Comparison of ENCODE assay signal across 21 cellular contexts in genomic region chr21:30329203-30329868, GRCh38. TPM values are rescaled to one million over a fixed set of nuclear protein-coding genes. Genes with fewer than 3 reads are reported as not detected.
"Had no signal": no experiment of that assay in that cellular context is flagged by ENCODE, and none has a peak within 500 bp of the region (broad histone marks: within the 10 kb centered on the region; RNA-seq: fewer than 3 reads in every experiment).

No MANE protein-coding gene starts in this region.

- H3K36me3 ChIP-seq: left ventricle myocardium inferior, thyroid gland, WERI-Rb-1 had no signal

- ATAC-seq: activated CD8-positive, alpha-beta memory T cell treated with anti-CD3 and anti-CD28 coated beads, Interleukin-2, amount 10 ng/mL, durations not matched to agents 7 days and 5 days; natural killer cell treated with Interleukin-12 subunit alpha and Interleukin-12 subunit beta and Interleukin-15 and Interleukin-18, amount 100 ng/mL, for 72 hours; stimulated activated effector memory CD8-positive, alpha-beta T cell treated with anti-CD3 and anti-CD28 coated beads, Interleukin-12 subunit alpha, Interleukin-12 subunit beta, amount 100 ng/mL, for 72 hours; T-cell had no signal

- DNase-seq: activated CD4-positive, alpha-beta memory T cell treated with anti-CD3 and anti-CD28 coated beads for 36 hours; activated CD8-positive, alpha-beta memory T cell treated with anti-CD3 and anti-CD28 coated beads, Interleukin-2, amount 10 ng/mL, durations not matched to agents 7 days and 5 days; activated naive CD4-positive, alpha-beta T cell treated with anti-CD3 and anti-CD28 coated beads, Interleukin-2, amount 10 ng/mL, durations not matched to agents 7 days and 5 days; activated T-cell treated with anti-CD3 and anti-CD28 coated beads, Interleukin-2, amount 50 U/mL, for 1 hour; endodermal cell; left ventricle myocardium inferior; T-cell; T-helper 9 cell; thyroid gland; WERI-Rb-1 had no signal

- H3K9me3 ChIP-seq: thyroid gland had no signal

- H3K4me3 ChIP-seq: left ventricle myocardium inferior, thyroid gland had no signal

- H3K27me3 ChIP-seq: thyroid gland had no signal

- H3K27ac ChIP-seq: left ventricle myocardium inferior, thyroid gland, WERI-Rb-1 had no signal

- H3K4me1 ChIP-seq: left ventricle myocardium inferior, thyroid gland had no signal

RNA-seq across cellular contexts. Expression of gene KRTAP27-1, which starts 8.2 kb away (rescaled TPM):
- total RNA-seq: activated CD4-positive, alpha-beta memory T cell treated with anti-CD3 and anti-CD28 coated beads for 36 hours; activated CD8-positive, alpha-beta memory T cell treated with anti-CD3 and anti-CD28 coated beads, Interleukin-2, amount 10 ng/mL, durations not matched to agents 7 days and 5 days; activated T-helper 2 cell treated with anti-CD3 and anti-CD28 coated beads, Interferon-gamma antibody, Interleukin-2, Interleukin-4, amounts not matched to agents 10 μg/mL and 5 μg/mL and 100 μg/mL, durations not matched to agents 14 hours and 24 hours and 36 hours; cerebellum; dermis microvascular lymphatic vessel endothelial cell; endodermal cell; kidney epithelial cell; left ventricle myocardium inferior; mesenteric fat pad; natural killer cell treated with Interleukin-12 subunit alpha and Interleukin-12 subunit beta and Interleukin-15 and Interleukin-18, amount 100 ng/mL, for 72 hours; posterior vena cava; T-cell; thyroid gland; urinary bladder had no signal
- polyA plus RNA-seq: adipose tissue, esophagus, urinary bladder had no signal

RNA-seq across cellular contexts. Expression of gene KRTAP26-1, which starts 9.2 kb away (rescaled TPM):
- total RNA-seq: activated CD4-positive, alpha-beta memory T cell treated with anti-CD3 and anti-CD28 coated beads for 36 hours; activated CD8-positive, alpha-beta memory T cell treated with anti-CD3 and anti-CD28 coated beads, Interleukin-2, amount 10 ng/mL, durations not matched to agents 7 days and 5 days; activated T-helper 2 cell treated with anti-CD3 and anti-CD28 coated beads, Interferon-gamma antibody, Interleukin-2, Interleukin-4, amounts not matched to agents 10 μg/mL and 5 μg/mL and 100 μg/mL, durations not matched to agents 14 hours and 24 hours and 36 hours; cerebellum; dermis microvascular lymphatic vessel endothelial cell; endodermal cell; kidney epithelial cell; left ventricle myocardium inferior; mesenteric fat pad; natural killer cell treated with Interleukin-12 subunit alpha and Interleukin-12 subunit beta and Interleukin-15 and Interleukin-18, amount 100 ng/mL, for 72 hours; posterior vena cava; T-cell; thyroid gland; urinary bladder had no signal
- polyA plus RNA-seq: adipose tissue, esophagus, urinary bladder had no signal

RNA-seq across cellular contexts. Expression of gene KRTAP23-1, which starts 19.1 kb away (rescaled TPM):
- total RNA-seq: activated CD4-positive, alpha-beta memory T cell treated with anti-CD3 and anti-CD28 coated beads for 36 hours; activated CD8-positive, alpha-beta memory T cell treated with anti-CD3 and anti-CD28 coated beads, Interleukin-2, amount 10 ng/mL, durations not matched to agents 7 days and 5 days; activated T-helper 2 cell treated with anti-CD3 and anti-CD28 coated beads, Interferon-gamma antibody, Interleukin-2, Interleukin-4, amounts not matched to agents 10 μg/mL and 5 μg/mL and 100 μg/mL, durations not matched to agents 14 hours and 24 hours and 36 hours; cerebellum; dermis microvascular lymphatic vessel endothelial cell; endodermal cell; kidney epithelial cell; left ventricle myocardium inferior; mesenteric fat pad; natural killer cell treated with Interleukin-12 subunit alpha and Interleukin-12 subunit beta and Interleukin-15 and Interleukin-18, amount 100 ng/mL, for 72 hours; posterior vena cava; T-cell; thyroid gland; urinary bladder had no signal
- polyA plus RNA-seq: adipose tissue, esophagus, urinary bladder had no signal

RNA-seq across cellular contexts. Expression of gene KRTAP25-1, which starts 40.0 kb away (rescaled TPM):
- total RNA-seq: activated CD4-positive, alpha-beta memory T cell treated with anti-CD3 and anti-CD28 coated beads for 36 hours; activated CD8-positive, alpha-beta memory T cell treated with anti-CD3 and anti-CD28 coated beads, Interleukin-2, amount 10 ng/mL, durations not matched to agents 7 days and 5 days; activated T-helper 2 cell treated with anti-CD3 and anti-CD28 coated beads, Interferon-gamma antibody, Interleukin-2, Interleukin-4, amounts not matched to agents 10 μg/mL and 5 μg/mL and 100 μg/mL, durations not matched to agents 14 hours and 24 hours and 36 hours; cerebellum; dermis microvascular lymphatic vessel endothelial cell; endodermal cell; kidney epithelial cell; left ventricle myocardium inferior; mesenteric fat pad; natural killer cell treated with Interleukin-12 subunit alpha and Interleukin-12 subunit beta and Interleukin-15 and Interleukin-18, amount 100 ng/mL, for 72 hours; posterior vena cava; T-cell; thyroid gland; urinary bladder had no signal
- polyA plus RNA-seq: adipose tissue, esophagus, urinary bladder had no signal

RNA-seq across cellular contexts. Expression of gene KRTAP13-2, which starts 42.7 kb away (rescaled TPM):
- total RNA-seq: activated CD4-positive, alpha-beta memory T cell treated with anti-CD3 and anti-CD28 coated beads for 36 hours; activated CD8-positive, alpha-beta memory T cell treated with anti-CD3 and anti-CD28 coated beads, Interleukin-2, amount 10 ng/mL, durations not matched to agents 7 days and 5 days; activated T-helper 2 cell treated with anti-CD3 and anti-CD28 coated beads, Interferon-gamma antibody, Interleukin-2, Interleukin-4, amounts not matched to agents 10 μg/mL and 5 μg/mL and 100 μg/mL, durations not matched to agents 14 hours and 24 hours and 36 hours; cerebellum; dermis microvascular lymphatic vessel endothelial cell; endodermal cell; kidney epithelial cell; left ventricle myocardium inferior; mesenteric fat pad; natural killer cell treated with Interleukin-12 subunit alpha and Interleukin-12 subunit beta and Interleukin-15 and Interleukin-18, amount 100 ng/mL, for 72 hours; posterior vena cava; T-cell; thyroid gland; urinary bladder had no signal
- polyA plus RNA-seq: adipose tissue, esophagus, urinary bladder had no signal
